Comparison of ENCODE assay signal across 17 cellular contexts in the genomic region with DNA sequence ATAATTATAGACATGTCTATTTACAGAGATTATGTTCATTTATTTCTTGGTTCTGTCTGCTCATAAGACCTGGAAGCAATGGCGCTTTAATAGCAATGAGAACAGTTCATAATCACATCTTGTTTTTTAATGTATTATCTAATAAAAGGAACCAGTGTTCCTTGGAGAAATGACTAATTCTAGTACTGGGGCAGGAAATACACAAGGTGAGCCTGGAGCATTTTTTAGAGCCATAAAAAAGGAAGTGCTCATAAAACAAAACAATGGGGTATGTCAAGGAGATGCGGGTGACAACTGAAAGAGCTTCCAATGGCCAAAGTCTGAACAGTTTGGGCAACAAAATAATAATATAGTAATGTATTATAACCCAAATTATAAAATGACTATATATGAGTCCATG.
DNase-seq lines count a peak whose midpoint lies in the region; ATAC-seq and TF ChIP-seq lines count a peak whose summit lies in the region.
"Had no signal": no experiment of that assay in that cellular context is flagged by ENCODE, and none has a peak within 500 bp of the region (broad histone marks: within the 10 kb centered on the region; RNA-seq: fewer than 3 reads in every experiment).

No MANE protein-coding gene starts in this region.

- dilution Hi-C loops in mammary epithelial cell (cut with HindIII; ENCODE audit: low sequenced_read_pairs), result no loop called here

- POLR2A ChIA-PET in MCF 10A (lab: Yijun Ruan, JAX), result interaction anchor here (0.6 kb wide), 1 partner anchor 345 kb away, joined by 3 read pairs; no protein-coding TSS in a partner anchor

- peaks cover 20% of the 10 kb centered on the region for H3K27me3 Mint-ChIP-seq in MCF 10A (ENCODE audit: insufficient read depth, unreplicated experiment)
- no peaks in the 10 kb centered on the region for H3K27me3 Mint-ChIP-seq in activated naive CD8-positive, alpha-beta T cell treated with anti-CD3 and anti-CD28 coated beads, Interleukin-2, amount 50 U/mL, for 24 hours

- H3K4me3 ChIP-seq in breast epithelium (no peak overlapping the region), mammary epithelial cell (replicated peaks in 1 of 3; ENCODE audit: insufficient read depth in 1 of 3, low read depth in 2 of 3, low read length in 3 of 3) (no peak overlapping the region)
- H3K4me3 ChIP-seq: BLaER1, GM23248 had no signal

- no peaks in the 10 kb centered on the region for H3K4me1 Mint-ChIP-seq in MCF 10A (ENCODE audit: insufficient read depth, unreplicated experiment)
- no peaks in the 10 kb centered on the region for H3K4me1 Mint-ChIP-seq in activated naive CD8-positive, alpha-beta T cell treated with anti-CD3 and anti-CD28 coated beads, Interleukin-2, amount 50 U/mL, for 24 hours
- H3K4me1 Mint-ChIP-seq: CD8-positive, alpha-beta memory T cell had no signal

- H3K27ac ChIP-seq in breast epithelium, result peak overlapping the region; percentile 10 to 38
- no peak overlapping the region for H3K27ac ChIP-seq in mammary epithelial cell (ENCODE audit: insufficient read depth, low read depth, low read length)
- H3K27ac ChIP-seq: 22Rv1, BLaER1, GM23248 had no signal

- H3K36me3 ChIP-seq in breast epithelium, result no peaks in the 10 kb centered on the region
- no peaks in the 10 kb centered on the region for H3K36me3 ChIP-seq in mammary epithelial cell (ENCODE audit: insufficient read depth, low read length)
- H3K36me3 ChIP-seq: BLaER1 had no signal

- no peak for DNase-seq in breast epithelium (ENCODE audit: low spot score in 2 of 2)
- no peak for DNase-seq in MCF 10A (ENCODE audit: unreplicated experiment)
- DNase-seq in mammary epithelial cell, result peak; percentile 54
- DNase-seq in foreskin melanocyte, result peak; percentile 63
- no peak for DNase-seq in activated naive CD8-positive, alpha-beta T cell treated with anti-CD3 and anti-CD28 coated beads, Interleukin-2, amount 50 U/mL, for 24 hours
- DNase-seq in A172 (ENCODE audit: low spot score), result no peak
- DNase-seq in activated CD8-positive, alpha-beta memory T cell treated with anti-CD3 and anti-CD28 coated beads, Interleukin-2, amount 50 U/mL, for 4 hours, result no peak
- DNase-seq: AML-193; CD8-positive, alpha-beta memory T cell; DMS 273 treated with DMSO at 0.1 percent for 48 hours; DMS79 treated with DMSO at 0.1 percent for 48 hours; EL; GM23248 had no signal

- no peak overlapping the region for H2AFZ ChIP-seq in mammary epithelial cell (ENCODE audit: low read depth, low read length)
- H2AFZ ChIP-seq: GM23248 had no signal

- H3K36me3 Mint-ChIP-seq in MCF 10A (ENCODE audit: insufficient read depth, unreplicated experiment), result no peaks in the 10 kb centered on the region
- H3K36me3 Mint-ChIP-seq in activated naive CD8-positive, alpha-beta T cell treated with anti-CD3 and anti-CD28 coated beads, Interleukin-2, amount 50 U/mL, for 24 hours (ENCODE audit: low read depth), result no peaks in the 10 kb centered on the region
- H3K36me3 Mint-ChIP-seq: CD8-positive, alpha-beta memory T cell had no signal

- no peaks in the 10 kb centered on the region for H3K9me3 ChIP-seq in breast epithelium
- no peaks in the 10 kb centered on the region for H3K9me3 ChIP-seq in mammary epithelial cell (replicated peaks; ENCODE audit: insufficient read depth, low read length)
- H3K9me3 ChIP-seq: BLaER1 had no signal

- no peak for TF ChIP-seq POLR2A in breast epithelium (IDR thresholded peaks at IDR 0.05)

- H3K27me3 ChIP-seq in breast epithelium (no peaks in the 10 kb centered on the region), mammary epithelial cell (ENCODE audit: insufficient read depth, low read length) (no peaks in the 10 kb centered on the region)
- H3K27me3 ChIP-seq: BLaER1 had no signal

- CTCF ChIA-PET in MCF 10A (lab: Yijun Ruan, JAX), result no interaction called here
- CTCF ChIA-PET in mammary epithelial cell (lab: Charles Lee; ENCODE audit: low non-redundant PET), result no interaction called here

- TF ChIP-seq CTCF in breast epithelium (IDR thresholded peaks at IDR 0.05), result no peak
- TF ChIP-seq CTCF in MCF 10A (IDR thresholded peaks at IDR 0.05; ENCODE audit: unreplicated experiment), result no peak
- TF ChIP-seq CTCF in mammary epithelial cell (conservative IDR thresholded peaks at IDR 0.05 in 1 of 2, IDR thresholded peaks at IDR 0.05 in 1 of 2; ENCODE audit: extremely low read depth in 1 of 2, insufficient read depth in 1 of 2, low read depth in 1 of 2, low read length in 2 of 2), result no peak

- no peak overlapping the region for H3K4me3 Mint-ChIP-seq in MCF 10A (ENCODE audit: unreplicated experiment)
- no peak overlapping the region for H3K4me3 Mint-ChIP-seq in activated naive CD8-positive, alpha-beta T cell treated with anti-CD3 and anti-CD28 coated beads, Interleukin-2, amount 50 U/mL, for 24 hours
- H3K4me3 Mint-ChIP-seq: CD8-positive, alpha-beta memory T cell had no signal

- peak overlapping the region; percentile 0 for H3K4me2 ChIP-seq in mammary epithelial cell (ENCODE audit: insufficient read depth, low read depth, low read length)
- H3K4me2 ChIP-seq: BLaER1 had no signal

- ATAC-seq in activated naive CD8-positive, alpha-beta T cell treated with anti-CD3 and anti-CD28 coated beads, Interleukin-2, amount 50 U/mL, for 24 hours, result no peak
- ATAC-seq: HCT116, HepG2 had no signal

- no peaks in the 10 kb centered on the region for H3K79me2 ChIP-seq in mammary epithelial cell (ENCODE audit: insufficient read depth, low read length)

- H4K20me1 ChIP-seq in mammary epithelial cell (ENCODE audit: insufficient read depth, low read length), result no peaks in the 10 kb centered on the region
- H4K20me1 ChIP-seq: BLaER1 had no signal

- H3K27ac Mint-ChIP-seq in MCF 10A (ENCODE audit: low read depth, unreplicated experiment), result no peak overlapping the region
- no peak overlapping the region for H3K27ac Mint-ChIP-seq in activated naive CD8-positive, alpha-beta T cell treated with anti-CD3 and anti-CD28 coated beads, Interleukin-2, amount 50 U/mL, for 24 hours
- H3K27ac Mint-ChIP-seq: CD8-positive, alpha-beta memory T cell had no signal

- no peak overlapping the region for H3K9ac ChIP-seq in mammary epithelial cell (ENCODE audit: insufficient read depth, low read length)
- H3K9ac ChIP-seq: BLaER1, GM23248 had no signal

- in situ Hi-C loops in mammary epithelial cell (cut with MboI; ENCODE audit: low sequenced_read_pairs in 2 of 2), result no loop called here

- intact Hi-C loops in breast epithelium (cut with DNase I; ENCODE audit: low total_unique reads) (no loop called here), MCF 10A (cut with micrococcal nuclease) (no loop called here), mammary epithelial cell (cut with micrococcal nuclease) (no loop called here)

- BruUV-seq in MCF 10A (replicated peaks; lab: Mats Ljungman, UMichigan) (no TSS peak), mammary epithelial cell (replicated peaks; lab: Mats Ljungman, UMichigan) (no TSS peak)

- no peaks in the 10 kb centered on the region for H3K9me3 Mint-ChIP-seq in MCF 10A (ENCODE audit: unreplicated experiment)
- no peaks in the 10 kb centered on the region for H3K9me3 Mint-ChIP-seq in activated naive CD8-positive, alpha-beta T cell treated with anti-CD3 and anti-CD28 coated beads, Interleukin-2, amount 50 U/mL, for 24 hours

- H3K4me1 ChIP-seq in breast epithelium, result no peaks in the 10 kb centered on the region
- H3K4me1 ChIP-seq in mammary epithelial cell (ENCODE audit: insufficient read depth, low read length), result peaks cover 5% of the 10 kb centered on the region
- H3K4me1 ChIP-seq: BLaER1 had no signal

- 44% methylated on average over 2 of the region's 2 CpGs for WGBS in mammary epithelial cell (ENCODE audit: low coverage, missing lambda C conversion rate)

Comparison
In these comparisons a context has a peak if more than half of its experiments do, and no peak if none do; other contexts are left out.
1. DNase-seq: peak in mammary epithelial cell (single experiment) and foreskin melanocyte (single experiment); none in breast epithelium (0 of 2), MCF 10A (single experiment), activated naive CD8-positive, alpha-beta T cell treated with anti-CD3 and anti-CD28 coated beads, Interleukin-2, amount 50 U/mL, for 24 hours (single experiment), A172 (single experiment) and activated CD8-positive, alpha-beta memory T cell treated with anti-CD3 and anti-CD28 coated beads, Interleukin-2, amount 50 U/mL, for 4 hours (single experiment).